In the genomic region with DNA sequence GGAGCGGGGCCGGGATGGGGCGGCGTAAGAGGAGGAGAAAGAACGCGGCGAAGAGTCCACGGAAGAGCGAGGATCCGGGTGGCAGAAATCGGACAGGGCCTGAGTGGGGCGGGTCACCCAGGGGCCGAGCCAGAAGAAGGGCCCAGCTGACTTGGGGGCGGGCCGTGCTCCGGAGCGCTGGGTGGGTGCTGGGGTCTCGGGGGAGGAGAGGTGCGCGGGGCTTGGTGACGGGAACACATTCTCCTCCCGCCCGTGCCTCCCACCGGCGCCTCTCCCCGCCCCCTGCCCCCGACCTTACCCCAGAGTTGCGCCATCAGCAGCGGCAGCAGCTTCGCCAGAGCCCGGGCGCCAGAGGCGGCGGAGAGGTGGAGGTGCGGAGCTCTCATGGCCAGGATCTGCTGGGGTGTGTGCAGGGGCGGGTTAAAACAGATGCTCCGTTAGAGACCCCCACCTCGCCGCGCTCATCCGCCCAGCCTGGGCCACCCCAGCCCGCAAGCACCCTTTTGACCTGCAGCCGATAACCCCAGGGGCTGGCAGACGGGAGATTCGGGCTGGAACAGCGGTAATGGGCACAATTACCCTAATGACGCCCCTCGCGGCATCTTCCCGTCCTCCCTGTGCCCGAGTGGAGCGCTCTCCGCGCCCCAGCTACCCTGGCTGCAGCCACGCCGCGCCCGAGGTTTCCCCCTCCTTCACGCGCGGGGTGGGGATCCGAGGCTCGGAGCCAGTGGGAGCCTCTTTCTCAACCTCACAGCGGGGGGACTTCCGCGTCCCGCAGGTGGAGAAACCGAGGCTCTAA, we compare ENCODE assay signal across 10 cellular contexts. TPM values are rescaled to one million over a fixed set of nuclear protein-coding genes. Genes with fewer than 3 reads are reported as not detected.
A peak's percentile ranks its signal among the peaks of the same experiment; 100 is the strongest.
DNase-seq lines count a peak whose midpoint lies in the region; ATAC-seq, FAIRE-seq and TF ChIP-seq lines count a peak whose summit lies in the region.
"Had no signal": no experiment of that assay in that cellular context is flagged by ENCODE, and none has a peak within 500 bp of the region (broad histone marks: within the 10 kb centered on the region; RNA-seq: fewer than 3 reads in every experiment).

No MANE protein-coding gene starts in this region.

- no peak overlapping the region for H3K27ac ChIP-seq in iPS-20b (ENCODE audit: low read length)

- ATAC-seq in stimulated activated naive CD8-positive, alpha-beta T cell treated with anti-CD3 and anti-CD28 coated beads, Interleukin-15, amount 100 ng/mL, for 72 hours: peak; percentile 40

- peaks cover 80% of the 10 kb centered on the region for H3K27me3 Mint-ChIP-seq in activated naive CD8-positive, alpha-beta T cell treated with anti-CD3 and anti-CD28 coated beads for 36 hours
- peaks cover 92% of the 10 kb centered on the region for H3K27me3 Mint-ChIP-seq in stimulated activated naive CD8-positive, alpha-beta T cell treated with anti-CD3 and anti-CD28 coated beads, Interleukin-15, amount 100 ng/mL, for 72 hours

- no peaks in the 10 kb centered on the region for H3K36me3 ChIP-seq in iPS-20b (ENCODE audit: insufficient read depth, low read depth, low read length)

- H3K9me3 ChIP-seq in iPS-20b (ENCODE audit: insufficient read depth, low read depth, low read length): no peaks in the 10 kb centered on the region

- H3K4me3 Mint-ChIP-seq in activated naive CD8-positive, alpha-beta T cell treated with anti-CD3 and anti-CD28 coated beads for 36 hours: peak overlapping the region; percentile 61
- H3K4me3 Mint-ChIP-seq in stimulated activated naive CD8-positive, alpha-beta T cell treated with anti-CD3 and anti-CD28 coated beads, Interleukin-15, amount 100 ng/mL, for 72 hours: peak overlapping the region; percentile 55 to 70
- H3K4me3 Mint-ChIP-seq: activated CD4-positive, alpha-beta memory T cell treated with anti-CD3 and anti-CD28 coated beads for 36 hours had no signal

- no peak overlapping the region for H3K9ac ChIP-seq in iPS-20b (ENCODE audit: low read depth, low read length)

- H3K4me3 ChIP-seq in iPS-20b (ENCODE audit: low read length): peak overlapping the region; percentile 60; the same call in 1 of the 2 replicates

- FAIRE-seq in GM12892 (lab: Jason Lieb, UNC): no peak
- no peak for FAIRE-seq in RCC 7860 (lab: Jason Lieb, UNC)

- TF ChIP-seq POLR2A in GM12892 (IDR thresholded peaks at IDR 0.05; ENCODE audit: low read depth, low read length): no peak

- DNase-seq in NOMO-1 (lab: John Stamatoyannopoulos, UW; ENCODE audit: unreplicated experiment in 2 of 2) (peak; percentile 5 to 22), NOMO-1 treated with dmso at 0.1 percent for 144 hours (lab: John Stamatoyannopoulos, UW; ENCODE audit: unreplicated experiment) (no peak), GM12892 (ENCODE audit: insufficient read length) (no peak), RCC 7860 (ENCODE audit: low spot score) (no peak)
- DNase-seq in activated naive CD8-positive, alpha-beta T cell treated with anti-CD3 and anti-CD28 coated beads for 36 hours: no peak
- DNase-seq in stimulated activated naive CD8-positive, alpha-beta T cell treated with anti-CD3 and anti-CD28 coated beads, Interleukin-15, amount 100 ng/mL, for 72 hours: no peak
- DNase-seq in stimulated activated CD4-positive, alpha-beta T cell treated with anti-CD3 and anti-CD28 coated beads, Interleukin-1b, Interleukin-23, amount 100 ng/mL, for 48 hours: no peak
- DNase-seq: activated CD4-positive, alpha-beta memory T cell treated with anti-CD3 and anti-CD28 coated beads for 36 hours; NCI-H1105 had no signal

- H3K27me3 ChIP-seq in iPS-20b (ENCODE audit: insufficient read depth, low read length): peaks cover 59% of the 10 kb centered on the region

- H3K36me3 Mint-ChIP-seq in activated naive CD8-positive, alpha-beta T cell treated with anti-CD3 and anti-CD28 coated beads for 36 hours: no peaks in the 10 kb centered on the region
- H3K36me3 Mint-ChIP-seq: activated CD4-positive, alpha-beta memory T cell treated with anti-CD3 and anti-CD28 coated beads for 36 hours had no signal

- peaks cover 4% of the 10 kb centered on the region; the same call in 1 of the 2 replicates for H3K4me1 ChIP-seq in iPS-20b (ENCODE audit: insufficient read depth, low read length)

- H3K9me3 Mint-ChIP-seq in activated naive CD8-positive, alpha-beta T cell treated with anti-CD3 and anti-CD28 coated beads for 36 hours: peaks cover 2% of the 10 kb centered on the region
- no peaks in the 10 kb centered on the region for H3K9me3 Mint-ChIP-seq in stimulated activated naive CD8-positive, alpha-beta T cell treated with anti-CD3 and anti-CD28 coated beads, Interleukin-15, amount 100 ng/mL, for 72 hours
- H3K9me3 Mint-ChIP-seq: activated CD4-positive, alpha-beta memory T cell treated with anti-CD3 and anti-CD28 coated beads for 36 hours had no signal

- H3K27ac Mint-ChIP-seq in activated naive CD8-positive, alpha-beta T cell treated with anti-CD3 and anti-CD28 coated beads for 36 hours: no peak overlapping the region
- no peak overlapping the region for H3K27ac Mint-ChIP-seq in stimulated activated naive CD8-positive, alpha-beta T cell treated with anti-CD3 and anti-CD28 coated beads, Interleukin-15, amount 100 ng/mL, for 72 hours
- H3K27ac Mint-ChIP-seq: activated CD4-positive, alpha-beta memory T cell treated with anti-CD3 and anti-CD28 coated beads for 36 hours had no signal

- peaks cover 12% of the 10 kb centered on the region for H3K4me1 Mint-ChIP-seq in activated naive CD8-positive, alpha-beta T cell treated with anti-CD3 and anti-CD28 coated beads for 36 hours
- H3K4me1 Mint-ChIP-seq in stimulated activated naive CD8-positive, alpha-beta T cell treated with anti-CD3 and anti-CD28 coated beads, Interleukin-15, amount 100 ng/mL, for 72 hours: peaks cover 37% of the 10 kb centered on the region

RNA-seq across cellular contexts. Expression of a gene that starts 0.6 kb away (rescaled TPM):
- not detected for total RNA-seq in activated naive CD8-positive, alpha-beta T cell treated with anti-CD3 and anti-CD28 coated beads for 36 hours
- not detected for polyA plus RNA-seq in GM12892 (2012; ENCODE audit: missing spikeins)
- total RNA-seq: activated CD4-positive, alpha-beta memory T cell treated with anti-CD3 and anti-CD28 coated beads for 36 hours had no signal

RNA-seq across cellular contexts. Expression of a gene that starts 7.5 kb away (rescaled TPM):
- total RNA-seq in activated naive CD8-positive, alpha-beta T cell treated with anti-CD3 and anti-CD28 coated beads for 36 hours: not detected
- not detected for polyA plus RNA-seq in GM12892 (2012; ENCODE audit: missing spikeins)
- total RNA-seq: activated CD4-positive, alpha-beta memory T cell treated with anti-CD3 and anti-CD28 coated beads for 36 hours had no signal

RNA-seq across cellular contexts. Expression of a gene that starts 15.9 kb away (rescaled TPM):
- not detected for total RNA-seq in activated naive CD8-positive, alpha-beta T cell treated with anti-CD3 and anti-CD28 coated beads for 36 hours
- polyA plus RNA-seq in GM12892 (2012; ENCODE audit: missing spikeins): not detected
- total RNA-seq: activated CD4-positive, alpha-beta memory T cell treated with anti-CD3 and anti-CD28 coated beads for 36 hours had no signal

RNA-seq across cellular contexts. Expression of a gene that starts 17.5 kb away (rescaled TPM):
- total RNA-seq in activated naive CD8-positive, alpha-beta T cell treated with anti-CD3 and anti-CD28 coated beads for 36 hours: not detected
- polyA plus RNA-seq in GM12892 (2012; ENCODE audit: missing spikeins): not detected
- total RNA-seq: activated CD4-positive, alpha-beta memory T cell treated with anti-CD3 and anti-CD28 coated beads for 36 hours had no signal

RNA-seq across cellular contexts. Expression of a gene that starts 35.2 kb away (rescaled TPM):
- not detected for total RNA-seq in activated naive CD8-positive, alpha-beta T cell treated with anti-CD3 and anti-CD28 coated beads for 36 hours
- polyA plus RNA-seq in GM12892 (2012; ENCODE audit: missing spikeins): not detected
- total RNA-seq: activated CD4-positive, alpha-beta memory T cell treated with anti-CD3 and anti-CD28 coated beads for 36 hours had no signal

Comparison
In these comparisons a context has a peak if more than half of its experiments do, and no peak if none do; other contexts are left out.
1. DNase-seq: peak in NOMO-1 (2 of 2); none in NOMO-1 treated with dmso at 0.1 percent for 144 hours (single experiment), activated naive CD8-positive, alpha-beta T cell treated with anti-CD3 and anti-CD28 coated beads for 36 hours (single experiment), stimulated activated naive CD8-positive, alpha-beta T cell treated with anti-CD3 and anti-CD28 coated beads, Interleukin-15, amount 100 ng/mL, for 72 hours (0 of 2), stimulated activated CD4-positive, alpha-beta T cell treated with anti-CD3 and anti-CD28 coated beads, Interleukin-1b, Interleukin-23, amount 100 ng/mL, for 48 hours (single experiment), GM12892 (single experiment) and RCC 7860 (single experiment).